In genomic region chr14:73784065-73784987, GRCh38 we compare ENCODE assay signal across 1 cellular context.
A peak's percentile ranks its signal among the peaks of the same experiment; 100 is the strongest.
TF ChIP-seq lines count a peak whose summit lies in the region.

No MANE protein-coding gene starts in this region.

TF ChIP-seq in HepG2, 621 proteins besides CTCF, POLR2A, EP300 and RAD21 (continued from another document):
- no peak for TF ChIP-seq NFAT5 (CRISPR knock-in tag; IDR thresholded peaks at IDR 0.05)
- no peak for TF ChIP-seq IRF1 (CRISPR knock-in tag; IDR thresholded peaks at IDR 0.05; ENCODE audit: low read depth)
- TF ChIP-seq ZNF784 (CRISPR knock-in tag; IDR thresholded peaks at IDR 0.05; ENCODE audit: borderline replicate concordance): peak; percentile 26; the same call in 1 of the 2 replicates
- TF ChIP-seq ZFP36L1 (CRISPR knock-in tag; IDR thresholded peaks at IDR 0.05): no peak
- TF ChIP-seq ZNF556 (CRISPR knock-in tag; IDR thresholded peaks at IDR 0.05; ENCODE audit: borderline replicate concordance): no peak
- TF ChIP-seq CEBPG (CRISPR knock-in tag; IDR thresholded peaks at IDR 0.05): peak; percentile 87
- no peak for TF ChIP-seq TARDBP (CRISPR knock-in tag; IDR thresholded peaks at IDR 0.05)
- TF ChIP-seq SPEN (CRISPR knock-in tag; IDR thresholded peaks at IDR 0.05; ENCODE audit: low read depth): peak; percentile 33; the same call in 1 of the 2 replicates
- no peak for TF ChIP-seq ZFAT (CRISPR knock-in tag; conservative IDR thresholded peaks at IDR 0.05)
- TF ChIP-seq ZFY (CRISPR knock-in tag; IDR thresholded peaks at IDR 0.05): peak; percentile 45
TF ChIP-seq in HepG2: peak in this region for 30.
